ENCODE assay signal across 12 cellular contexts in the genomic region with DNA sequence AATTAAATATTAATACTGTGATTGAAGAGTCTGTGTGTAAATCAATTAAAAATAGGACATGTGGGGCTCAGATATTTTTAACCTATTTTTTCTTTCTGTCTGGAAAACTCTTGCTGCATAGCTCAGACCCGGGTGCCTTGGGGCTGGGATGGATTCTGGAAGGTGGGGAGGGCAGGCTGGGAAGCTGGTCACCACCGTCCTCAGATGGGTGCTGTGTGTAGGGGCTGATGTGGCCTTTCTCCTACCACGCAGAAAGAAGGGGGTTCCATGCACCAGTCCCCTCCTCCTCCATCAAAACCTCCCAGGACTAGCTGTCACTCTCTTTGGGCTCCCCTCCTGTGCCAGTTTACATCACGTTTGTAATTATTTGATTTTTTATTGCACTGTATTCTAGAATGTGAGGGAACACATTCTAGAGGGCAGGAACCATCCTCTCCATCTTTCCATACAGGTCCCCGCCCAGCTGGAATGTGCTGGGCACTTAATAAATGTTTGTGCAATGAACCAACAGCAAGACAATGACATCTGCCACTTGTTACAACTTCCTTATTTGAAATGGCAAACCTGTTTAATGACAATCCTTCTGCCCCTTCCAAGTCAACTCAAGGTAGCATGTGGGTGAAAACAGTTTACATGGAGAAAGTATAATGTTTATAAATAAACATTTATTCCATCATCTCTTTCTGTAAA.
"Had no signal": no experiment of that assay in that cellular context is flagged by ENCODE, and none has a peak within 500 bp of the region (broad histone marks: within the 10 kb centered on the region; RNA-seq: fewer than 3 reads in every experiment).

No MANE protein-coding gene starts in this region.

- H3K9me3 ChIP-seq: adrenal gland, vagina had no signal

- H3K4me3 Mint-ChIP-seq: immature natural killer cell, memory B cell, nephron had no signal

- DNase-seq: activated CD4-positive, alpha-beta T cell treated with anti-CD3 and anti-CD28 coated beads, Interleukin-2, amount 50 U/mL, for 4 hours; activated CD4-positive, CD25-positive, alpha-beta regulatory T cell treated with anti-CD3 and anti-CD28 coated beads, Interleukin-2, amount 50 U/mL, for 72 hours; activated naive CD4-positive, alpha-beta T cell treated with anti-CD3 and anti-CD28 coated beads, Interleukin-2, amount 50 U/mL, for 16 hours; activated T-cell treated with anti-CD3 and anti-CD28 coated beads, Interleukin-2, amount 50 U/mL, for 1 hour; adrenal gland; central memory CD4-positive, alpha-beta T cell; cortex of kidney; effector memory CD4-positive, alpha-beta T cell; immature natural killer cell had no signal

- H3K9me3 Mint-ChIP-seq: immature natural killer cell had no signal

- H3K27me3 ChIP-seq: adrenal gland, vagina had no signal

- H3K4me1 Mint-ChIP-seq: immature natural killer cell, memory B cell had no signal

- H3K27ac ChIP-seq: adrenal gland, vagina had no signal

- H3K36me3 ChIP-seq: adrenal gland, vagina had no signal

- H3K27ac Mint-ChIP-seq: immature natural killer cell, memory B cell, nephron had no signal

- H3K4me3 ChIP-seq: adrenal gland, vagina had no signal

- H3K36me3 Mint-ChIP-seq: memory B cell had no signal
